8 cellular contexts compared by ENCODE assay signal in the genomic region with DNA sequence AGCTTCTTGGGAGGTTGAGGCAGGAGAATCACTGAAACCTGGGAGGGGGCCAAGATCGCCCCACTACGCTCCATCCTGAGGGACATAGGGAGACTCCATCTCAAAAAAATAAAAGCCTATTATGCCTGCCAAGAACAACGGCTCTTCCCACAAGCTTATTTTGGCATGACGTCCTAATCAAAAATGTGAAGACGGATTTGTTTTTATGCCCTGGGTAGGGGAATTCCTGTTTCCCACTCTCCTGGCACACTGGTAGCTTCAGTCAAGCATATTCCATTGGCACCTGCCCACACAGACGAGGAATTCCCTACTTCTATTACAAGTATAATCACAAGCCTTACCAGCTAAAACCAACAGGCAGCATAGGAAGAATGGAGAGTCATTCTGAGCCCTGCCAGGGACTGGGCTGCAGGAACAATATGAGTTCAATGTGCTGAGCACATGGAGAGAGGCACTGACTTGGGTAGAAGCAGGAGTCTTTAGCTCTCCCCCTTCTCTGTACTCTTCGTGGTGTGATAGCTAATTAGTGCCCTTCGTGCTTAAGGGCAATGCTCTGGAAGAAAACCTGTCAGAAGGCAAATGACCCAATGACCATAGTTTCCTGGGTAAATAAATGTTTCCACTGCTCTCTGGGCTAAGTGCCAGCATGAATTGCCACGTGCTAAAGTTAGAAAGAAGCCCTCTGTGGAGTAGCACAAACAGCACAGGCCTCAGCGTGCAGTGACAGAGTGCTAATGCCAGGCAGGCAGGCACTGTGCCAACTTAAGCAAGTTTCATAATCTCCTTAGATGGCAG. TPM values are rescaled to one million over a fixed set of nuclear protein-coding genes. Genes with fewer than 3 reads are reported as not detected.
A peak's percentile ranks its signal among the peaks of the same experiment; 100 is the strongest.
DNase-seq lines count a peak whose midpoint lies in the region; ATAC-seq and TF ChIP-seq lines count a peak whose summit lies in the region.

No MANE protein-coding gene starts in this region.

- no peaks in the 10 kb centered on the region for H3K36me3 Mint-ChIP-seq in MCF 10A (ENCODE audit: insufficient read depth, unreplicated experiment)
- H3K36me3 Mint-ChIP-seq in stimulated activated effector memory CD8-positive, alpha-beta T cell treated with anti-CD3 and anti-CD28 coated beads, Interleukin-12 subunit alpha, Interleukin-12 subunit beta, amount 100 ng/mL, for 72 hours, result peaks cover 6% of the 10 kb centered on the region

- 25 to 33% methylated on average over 10 of the region's 10 CpGs for WGBS in testis, 2 donors

- BruUV-seq in MCF 10A (replicated peaks; lab: Mats Ljungman, UMichigan), result no TSS peak

- no peaks in the 10 kb centered on the region for H3F3A ChIP-seq in MM.1S (ENCODE audit: insufficient read depth, low read length)

- no peak overlapping the region for H3K4me3 ChIP-seq in MM.1S (ENCODE audit: low read length)
- no peak overlapping the region for H3K4me3 ChIP-seq in testis

- no peaks in the 10 kb centered on the region for H3K36me3 ChIP-seq in MM.1S (replicated peaks; ENCODE audit: insufficient read depth, low read length)
- no peaks in the 10 kb centered on the region for H3K36me3 ChIP-seq in testis (ENCODE audit: low read depth, missing control alignments)

- H3K4me1 Mint-ChIP-seq in MCF 10A (ENCODE audit: insufficient read depth, unreplicated experiment), result peaks cover 29% of the 10 kb centered on the region
- peaks cover 2% of the 10 kb centered on the region for H3K4me1 Mint-ChIP-seq in stimulated activated effector memory CD8-positive, alpha-beta T cell treated with anti-CD3 and anti-CD28 coated beads, Interleukin-12 subunit alpha, Interleukin-12 subunit beta, amount 100 ng/mL, for 72 hours

- TF ChIP-seq CTCF in MM.1S (IDR thresholded peaks at IDR 0.05; ENCODE audit: low read length) (no peak), MCF 10A (IDR thresholded peaks at IDR 0.05; ENCODE audit: unreplicated experiment) (no peak), testis (IDR thresholded peaks at IDR 0.05) (no peak)

- no peaks in the 10 kb centered on the region for H3K27me3 Mint-ChIP-seq in MCF 10A (ENCODE audit: insufficient read depth, unreplicated experiment)

- no peaks in the 10 kb centered on the region for H3K9me3 Mint-ChIP-seq in MCF 10A (ENCODE audit: unreplicated experiment)
- H3K9me3 Mint-ChIP-seq in stimulated activated effector memory CD8-positive, alpha-beta T cell treated with anti-CD3 and anti-CD28 coated beads, Interleukin-12 subunit alpha, Interleukin-12 subunit beta, amount 100 ng/mL, for 72 hours, result no peaks in the 10 kb centered on the region

- DNase-seq in COLO829 (ENCODE audit: low spot score), result peak; percentile 93
- peak; percentile 77 for DNase-seq in MM.1S
- peak; percentile 100 for DNase-seq in MCF 10A (ENCODE audit: unreplicated experiment)
- DNase-seq in testis, result peak; percentile 93
- DNase-seq in activated CD8-positive, alpha-beta memory T cell treated with anti-CD3 and anti-CD28 coated beads for 24 hours, result no peak
- no peak for DNase-seq in stimulated activated effector memory CD8-positive, alpha-beta T cell treated with anti-CD3 and anti-CD28 coated beads, Interleukin-12 subunit alpha, Interleukin-12 subunit beta, amount 100 ng/mL, for 72 hours (ENCODE audit: low spot score in 2 of 2)

- peak overlapping the region; percentile 93 for H3K27ac Mint-ChIP-seq in MCF 10A (ENCODE audit: low read depth, unreplicated experiment)
- H3K27ac Mint-ChIP-seq in stimulated activated effector memory CD8-positive, alpha-beta T cell treated with anti-CD3 and anti-CD28 coated beads, Interleukin-12 subunit alpha, Interleukin-12 subunit beta, amount 100 ng/mL, for 72 hours, result no peak overlapping the region

- H3K4me3 Mint-ChIP-seq in MCF 10A (ENCODE audit: unreplicated experiment), result peak overlapping the region; percentile 44
- H3K4me3 Mint-ChIP-seq in stimulated activated effector memory CD8-positive, alpha-beta T cell treated with anti-CD3 and anti-CD28 coated beads, Interleukin-12 subunit alpha, Interleukin-12 subunit beta, amount 100 ng/mL, for 72 hours, result no peak overlapping the region

- intact Hi-C loops in MCF 10A (cut with micrococcal nuclease), result loop anchor here (5.0 kb wide), 1 partner anchor 143 kb away; no protein-coding TSS in a partner anchor
- intact Hi-C loops in testis (cut with DNase I; ENCODE audit: low total_unique reads), result loop anchor here (10.0 kb wide), 1 partner anchor 365 kb away; no protein-coding TSS in a partner anchor

- no peak for TF ChIP-seq POLR2A in testis (IDR thresholded peaks at IDR 0.05)

- CTCF ChIA-PET in MCF 10A (lab: Yijun Ruan, JAX), result interaction anchor here (0.6 to 6.7 kb wide), 20 partner anchors 9 to 685 kb away, joined by 3 to 104 read pairs (median 4); partner anchors contain the start of gene TNFSF18

- ATAC-seq in HG03565 (IDR thresholded peaks at IDR 0.05; ENCODE audit: unreplicated experiment), result no peak
- ATAC-seq in stimulated activated effector memory CD8-positive, alpha-beta T cell treated with anti-CD3 and anti-CD28 coated beads, Interleukin-12 subunit alpha, Interleukin-12 subunit beta, amount 100 ng/mL, for 72 hours, result no peak

- POLR2A ChIA-PET in MCF 10A (lab: Yijun Ruan, JAX), result interaction anchor here (0.6 to 2.5 kb wide), 27 partner anchors 9 to 459 kb away, joined by 3 to 23 read pairs (median 4); partner anchors contain the start of gene TNFSF18

- no peaks in the 10 kb centered on the region for H3K9me2 ChIP-seq in MM.1S (replicated peaks; ENCODE audit: insufficient read depth, low read length)

- H2AFZ ChIP-seq in MM.1S (ENCODE audit: low read length), result no peak overlapping the region

- H3K79me2 ChIP-seq in MM.1S (ENCODE audit: low read length), result no peaks in the 10 kb centered on the region

- no peaks in the 10 kb centered on the region for H4K20me1 ChIP-seq in MM.1S (ENCODE audit: insufficient read depth, low read length)

- H3K27me3 ChIP-seq in MM.1S (replicated peaks; ENCODE audit: insufficient read depth, low read length) (no peaks in the 10 kb centered on the region), layer of hippocampus (ENCODE audit: control insufficient read depth, insufficient read depth, low read length) (no peaks in the 10 kb centered on the region), testis (no peaks in the 10 kb centered on the region)

- no peak overlapping the region for H3K4me2 ChIP-seq in MM.1S (ENCODE audit: low read depth, low read length)

- H3K27ac ChIP-seq in MM.1S (ENCODE audit: low read length) (no peak overlapping the region), layer of hippocampus (ENCODE audit: low read depth, low read length) (peak overlapping the region; percentile 13), testis (peak overlapping the region; percentile 40 to 50)

- H3K9me3 ChIP-seq in MM.1S (replicated peaks; ENCODE audit: insufficient read depth, low read length) (no peaks in the 10 kb centered on the region), testis (no peaks in the 10 kb centered on the region)

- no peak overlapping the region for H3K9ac ChIP-seq in MM.1S (ENCODE audit: low read length)

- H3K4me1 ChIP-seq in MM.1S (ENCODE audit: low read length) (0 out of 2 replicates have a peak, but pooled peaks cover 3% of the 10 kb centered on the region), testis (peaks cover 16% of the 10 kb centered on the region)

RNA-seq across cellular contexts. Expression of gene TNFSF4, which starts 16.8 kb away (rescaled TPM):
- 0.23 and 0.74 TPM in 2 replicates for total RNA-seq in MCF 10A (2022)
- total RNA-seq in testis, result 10 to 100 TPM; 11.5 to 17.6 TPM
- 11.2 TPM for polyA plus RNA-seq in testis (ENCODE audit: insufficient read depth, low read depth, low replicate concordance)

Comparison
In these comparisons a context has a peak if more than half of its experiments do, and no peak if none do; other contexts are left out.
1. DNase-seq: peak in COLO829 (single experiment), MM.1S (single experiment), MCF 10A (single experiment) and testis (single experiment); none in activated CD8-positive, alpha-beta memory T cell treated with anti-CD3 and anti-CD28 coated beads for 24 hours (single experiment) and stimulated activated effector memory CD8-positive, alpha-beta T cell treated with anti-CD3 and anti-CD28 coated beads, Interleukin-12 subunit alpha, Interleukin-12 subunit beta, amount 100 ng/mL, for 72 hours (0 of 2).